In genomic region chr3:138260636-138261035, GRCh38 we compare ENCODE assay signal across 21 cellular contexts.
DNase-seq lines count a peak whose midpoint lies in the region; FAIRE-seq and TF ChIP-seq lines count a peak whose summit lies in the region.
"Had no signal": no experiment of that assay in that cellular context is flagged by ENCODE, and none has a peak within 500 bp of the region (broad histone marks: within the 10 kb centered on the region; RNA-seq: fewer than 3 reads in every experiment).

No MANE protein-coding gene starts in this region.

- no peaks in the 10 kb centered on the region for H3K4me1 Mint-ChIP-seq in activated CD4-positive, alpha-beta T cell treated with anti-CD3 and anti-CD28 coated beads, Interleukin-2, amount 10 ng/mL, durations not matched to agents 7 days and 5 days
- H3K4me1 Mint-ChIP-seq: B cell had no signal

- TF ChIP-seq CTCF in fibroblast of pulmonary artery (IDR thresholded peaks at IDR 0.05; ENCODE audit: low read length, missing control alignments) = no peak

- peaks cover 0 to 2% of the 10 kb centered on the region in 2 donors for H3K36me3 ChIP-seq in small intestine (ENCODE audit: control insufficient read depth in 2 of 2, insufficient read depth in 2 of 2, low read length in 2 of 2)
- H3K36me3 ChIP-seq: HAP-1 had no signal

- H3K9me3 ChIP-seq in small intestine (ENCODE audit: control insufficient read depth, low read depth) = no peaks in the 10 kb centered on the region
- H3K9me3 ChIP-seq: BLaER1 treated with 17β-estradiol and CSF1 and Interleukin-3, amounts not matched to agents 10 nM and 100 nM; HAP-1 had no signal

- DNase-seq in amniotic epithelial cell (ENCODE audit: low read depth) (peak; percentile 49), fibroblast of pulmonary artery (ENCODE audit: low read depth) (peak; percentile 10), myocyte (ENCODE audit: low read depth) (peak; percentile 28), small intestine (peak; percentile 22), amygdala (lab: John Stamatoyannopoulos, UW) (no peak), caudate nucleus (lab: John Stamatoyannopoulos, UW) (no peak)
- no peak for DNase-seq in activated CD4-positive, alpha-beta T cell treated with anti-CD3 and anti-CD28 coated beads, Interleukin-2, amount 10 ng/mL, durations not matched to agents 7 days and 5 days
- DNase-seq: CD4-positive, CD25-positive, alpha-beta regulatory T cell; CD8-positive, alpha-beta memory T cell; COR-L47; DMS 273 treated with DMSO at 0.1 percent for 48 hours; DMS53; DND-41; EL; GM23248 had no signal

- H3K36me3 Mint-ChIP-seq in activated CD4-positive, alpha-beta T cell treated with anti-CD3 and anti-CD28 coated beads, Interleukin-2, amount 10 ng/mL, durations not matched to agents 7 days and 5 days (ENCODE audit: low read depth) = peaks cover 6% of the 10 kb centered on the region

- CTCF ChIA-PET in activated CD4-positive, alpha-beta T cell treated with anti-CD3 and anti-CD28 coated beads, Interleukin-2, amount 10 ng/mL, durations not matched to agents 7 days and 5 days (lab: Charles Lee) = no interaction called here

- no peaks in the 10 kb centered on the region for H3K27me3 ChIP-seq in small intestine (ENCODE audit: control insufficient read depth in 2 of 2, insufficient read depth in 2 of 2, low read length in 2 of 2)
- H3K27me3 ChIP-seq: BLaER1 treated with 17β-estradiol and CSF1 and Interleukin-3, amounts not matched to agents 10 nM and 100 nM had no signal

- H3K27me3 Mint-ChIP-seq in activated CD4-positive, alpha-beta T cell treated with anti-CD3 and anti-CD28 coated beads, Interleukin-2, amount 10 ng/mL, durations not matched to agents 7 days and 5 days = no peaks in the 10 kb centered on the region
- H3K27me3 Mint-ChIP-seq: B cell; CD4-positive, CD25-positive, alpha-beta regulatory T cell had no signal

- POLR2A ChIA-PET in activated CD4-positive, alpha-beta T cell treated with anti-CD3 and anti-CD28 coated beads, Interleukin-2, amount 10 ng/mL, durations not matched to agents 7 days and 5 days (lab: Charles Lee) = no interaction called here

- WGBS in small intestine, 3 donors = 54 to 83% (median 57%) methylated on average over 1 of the region's 1 CpG

- H3K27ac Mint-ChIP-seq in activated CD4-positive, alpha-beta T cell treated with anti-CD3 and anti-CD28 coated beads, Interleukin-2, amount 10 ng/mL, durations not matched to agents 7 days and 5 days = no peak overlapping the region
- H3K27ac Mint-ChIP-seq: B cell had no signal

- no peaks in the 10 kb centered on the region for H3K9me3 Mint-ChIP-seq in activated CD4-positive, alpha-beta T cell treated with anti-CD3 and anti-CD28 coated beads, Interleukin-2, amount 10 ng/mL, durations not matched to agents 7 days and 5 days
- H3K9me3 Mint-ChIP-seq: CD4-positive, CD25-positive, alpha-beta regulatory T cell; CD8-positive, alpha-beta memory T cell had no signal

- no peak for FAIRE-seq in small intestine (lab: Jason Lieb, UNC)
- FAIRE-seq: GM12891, GM19239, HepG2 had no signal

- H3K4me3 Mint-ChIP-seq in activated CD4-positive, alpha-beta T cell treated with anti-CD3 and anti-CD28 coated beads, Interleukin-2, amount 10 ng/mL, durations not matched to agents 7 days and 5 days = no peak overlapping the region
- H3K4me3 Mint-ChIP-seq: B cell; CD4-positive, CD25-positive, alpha-beta regulatory T cell; CD8-positive, alpha-beta memory T cell had no signal

- H3K27ac ChIP-seq in small intestine (ENCODE audit: low read depth in 1 of 2, low read length in 1 of 2) (no peak overlapping the region), caudate nucleus (ENCODE audit: low read depth, low read length) (no peak overlapping the region)
- H3K27ac ChIP-seq: BLaER1 treated with 17β-estradiol and CSF1 and Interleukin-3, amounts not matched to agents 10 nM and 100 nM; GM23248 had no signal

- no peaks in the 10 kb centered on the region for H3K4me1 ChIP-seq in small intestine (ENCODE audit: control insufficient read depth in 2 of 2, insufficient read depth in 1 of 2, low read depth in 1 of 2, low read length in 1 of 2)
- H3K4me1 ChIP-seq: BLaER1 treated with 17β-estradiol and CSF1 and Interleukin-3, amounts not matched to agents 10 nM and 100 nM; HAP-1 had no signal

- H3K4me3 ChIP-seq in fibroblast of pulmonary artery (replicated peaks; ENCODE audit: low read depth, low read length) (no peak overlapping the region), small intestine (ENCODE audit: low read depth in 1 of 2, low read length in 2 of 2) (no peak overlapping the region)
- H3K4me3 ChIP-seq: BLaER1 treated with 17β-estradiol and CSF1 and Interleukin-3, amounts not matched to agents 10 nM and 100 nM; GM23248; HAP-1 had no signal

Comparison
In these comparisons a context has a peak if more than half of its experiments do, and no peak if none do; other contexts are left out.
1. DNase-seq: peak in amniotic epithelial cell (single experiment), fibroblast of pulmonary artery (single experiment), myocyte (single experiment) and small intestine (single experiment); none in amygdala (0 of 56), caudate nucleus (0 of 61) and activated CD4-positive, alpha-beta T cell treated with anti-CD3 and anti-CD28 coated beads, Interleukin-2, amount 10 ng/mL, durations not matched to agents 7 days and 5 days (single experiment).